ENCODE assay signal across 14 cellular contexts in genomic region chr22:45036154-45036553, GRCh38. TPM values are rescaled to one million over a fixed set of nuclear protein-coding genes. Genes with fewer than 3 reads are reported as not detected.
DNase-seq lines count a peak whose midpoint lies in the region; ATAC-seq and TF ChIP-seq lines count a peak whose summit lies in the region.
"Had no signal": no experiment of that assay in that cellular context is flagged by ENCODE, and none has a peak within 500 bp of the region (broad histone marks: within the 10 kb centered on the region; RNA-seq: fewer than 3 reads in every experiment).

No MANE protein-coding gene starts in this region.

- TF ChIP-seq CTCF in adrenal gland (IDR thresholded peaks at IDR 0.05) (no peak), hepatocyte (IDR thresholded peaks at IDR 0.05; ENCODE audit: poor library complexity) (no peak), uterus (IDR thresholded peaks at IDR 0.05) (no peak), Peyer's patch (IDR thresholded peaks at IDR 0.05) (no peak)

- H3K27ac ChIP-seq in adrenal gland (no peak overlapping the region), hepatocyte (no peak overlapping the region), uterus (no peak overlapping the region), Peyer's patch (no peak overlapping the region)

- WGBS in adrenal gland, 4 donors = 37 to 46% (median 42%) methylated on average over 12 to 15 of the region's 15 CpGs
- WGBS in hepatocyte (ENCODE audit: low lambda C conversion rate, missing lambda C conversion rate) = 87% methylated on average over 15 of the region's 15 CpGs

- H3K9me3 ChIP-seq in adrenal gland (replicated peaks in 1 of 3) (no peaks in the 10 kb centered on the region), hepatocyte (ENCODE audit: low read depth) (no peaks in the 10 kb centered on the region), uterus (no peaks in the 10 kb centered on the region), Peyer's patch (no peaks in the 10 kb centered on the region)

- DNase-seq in NCI-H2227 (lab: John Stamatoyannopoulos, UW; ENCODE audit: unreplicated experiment) (peak; percentile 10), NCI-H2227 treated with DMSO at 0.1 percent for 48 hours (lab: John Stamatoyannopoulos, UW) (no peak), adrenal gland (peak in 4 of 7 donors; percentile 19 to 56 (median 22)), hepatocyte (ENCODE audit: low spot score) (peak; percentile 28), uterus (peak; percentile 23 to 52), Peyer's patch (no peak)
- DNase-seq: KBM-7; left cardiac atrium; NCI-H1930; SHP77; stimulated activated CD4-positive, alpha-beta T cell treated with anti-CD3 and anti-CD28 coated beads, Interleukin-15, amount 100 ng/mL, for 24 hours had no signal

- intact Hi-C loops in adrenal gland (cut with DNase I) = no loop called here
- intact Hi-C loops in uterus (cut with DNase I; ENCODE audit: low total_unique reads) = no loop called here

- H4K20me1 ChIP-seq in hepatocyte (ENCODE audit: insufficient read depth, poor library complexity, severe bottlenecking) = no peaks in the 10 kb centered on the region

- TF ChIP-seq POLR2A in adrenal gland (IDR thresholded peaks at IDR 0.05) = no peak
- no peak for TF ChIP-seq POLR2A in uterus (IDR thresholded peaks at IDR 0.05)
- TF ChIP-seq POLR2A in Peyer's patch (IDR thresholded peaks at IDR 0.05) = no peak

- no peak overlapping the region for H3K4me2 ChIP-seq in hepatocyte

- H3K27me3 ChIP-seq in adrenal gland = no peaks in the 10 kb centered on the region
- H3K27me3 ChIP-seq in hepatocyte = peaks cover 8% of the 10 kb centered on the region
- H3K27me3 ChIP-seq in uterus = no peaks in the 10 kb centered on the region
- no peaks in the 10 kb centered on the region for H3K27me3 ChIP-seq in Peyer's patch

- H3K4me3 ChIP-seq in adrenal gland (no peak overlapping the region), hepatocyte (no peak overlapping the region), uterus (no peak overlapping the region), Peyer's patch (no peak overlapping the region)

- no peaks in the 10 kb centered on the region for H3K79me2 ChIP-seq in hepatocyte

- no peak for ATAC-seq in HG03135 (IDR thresholded peaks at IDR 0.05; ENCODE audit: unreplicated experiment)
- no peak for ATAC-seq in GM18861 (IDR thresholded peaks at IDR 0.05; ENCODE audit: unreplicated experiment)
- ATAC-seq: left cardiac atrium had no signal

- H3K4me1 ChIP-seq in adrenal gland (replicated peaks in 1 of 2) (no peaks in the 10 kb centered on the region), hepatocyte (ENCODE audit: insufficient read depth) (no peaks in the 10 kb centered on the region), uterus (no peaks in the 10 kb centered on the region), Peyer's patch (no peaks in the 10 kb centered on the region)

- H3K36me3 ChIP-seq in adrenal gland (replicated peaks in 1 of 2) (no peaks in the 10 kb centered on the region), hepatocyte (replicated peaks; ENCODE audit: insufficient read depth, low read depth) (no peaks in the 10 kb centered on the region), uterus (no peaks in the 10 kb centered on the region), Peyer's patch (no peaks in the 10 kb centered on the region)

- H3K9me2 ChIP-seq in hepatocyte (replicated peaks; ENCODE audit: insufficient read depth) = no peaks in the 10 kb centered on the region

- no peak overlapping the region for H2AFZ ChIP-seq in hepatocyte

RNA-seq across cellular contexts. Expression of gene PHF21B, which starts 26.3 kb away (rescaled TPM):
- total RNA-seq in adrenal gland = 1 to 10 TPM in 7 of 8 donors, under 1 TPM in 1; 0.30 to 4.4 (median 2.7) TPM
- 1 to 10 TPM; 1.5 to 3.9 (median 1.8) TPM for polyA plus RNA-seq in adrenal gland
- 0.40 and 1.9 TPM in 2 replicates for total RNA-seq in hepatocyte
- polyA plus RNA-seq in hepatocyte = 0.10 and 0.86 TPM in 2 replicates
- total RNA-seq in uterus = 10 to 100 TPM in 1 of 4 donors, 1 to 10 TPM in 1, under 1 TPM in 2; under 0.01 to 11.9 (median 2.9) TPM
- total RNA-seq in Peyer's patch = not detected
- total RNA-seq: pulmonary artery endothelial cell had no signal

Comparison
In these comparisons a context has a peak if more than half of its experiments do, and no peak if none do; other contexts are left out.
1. DNase-seq: peak in NCI-H2227 (single experiment), adrenal gland (4 of 7), hepatocyte (single experiment) and uterus (2 of 2); none in NCI-H2227 treated with DMSO at 0.1 percent for 48 hours (single experiment) and Peyer's patch (0 of 3).